1 cellular context compared by ENCODE assay signal in the genomic region with DNA sequence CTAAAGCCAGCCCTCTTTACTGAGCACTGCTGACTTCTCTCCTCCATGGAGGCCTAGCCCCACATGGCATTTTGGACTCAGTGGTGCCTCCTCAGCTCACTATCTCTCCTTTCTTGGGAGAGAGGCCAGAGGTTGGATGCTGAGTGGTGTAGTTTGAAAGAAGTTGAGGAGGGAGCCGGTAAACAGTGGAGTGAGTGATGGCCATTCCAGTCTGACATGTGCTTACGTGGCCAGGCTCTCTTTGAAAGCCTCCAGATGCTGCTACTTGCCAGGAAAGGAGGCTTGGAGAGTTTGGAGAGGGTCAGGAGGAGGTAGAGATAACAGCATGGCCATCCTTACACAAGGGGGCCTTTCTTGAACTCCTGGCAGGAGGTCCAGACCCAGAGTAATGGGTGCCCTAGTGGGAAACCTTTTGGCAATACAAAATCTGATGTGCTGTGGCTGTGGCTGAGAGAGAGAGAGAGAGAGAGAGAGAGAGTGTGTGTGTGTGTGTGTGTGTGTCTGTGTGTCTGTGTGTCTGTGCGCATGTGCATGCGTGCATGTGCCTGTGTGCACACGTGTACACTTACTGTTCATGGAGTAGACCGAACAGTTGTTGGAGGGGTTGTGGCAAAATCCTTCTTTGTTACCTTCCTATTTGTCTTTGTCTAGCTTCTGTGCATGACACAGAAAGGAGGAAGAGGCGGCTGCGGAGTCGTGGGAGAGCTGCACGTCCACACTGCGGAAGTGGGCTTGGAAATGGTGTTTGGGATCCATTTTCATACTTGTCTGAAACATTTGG.
TF ChIP-seq lines count a peak whose summit lies in the region.

No MANE protein-coding gene starts in this region.

TF ChIP-seq in K562, 482 proteins besides CTCF, POLR2A, EP300 and RAD21:
- no peak for TF ChIP-seq PBX2 (CRISPR knock-in tag; IDR thresholded peaks at IDR 0.05; ENCODE audit: low read depth)
- TF ChIP-seq PBX2 (tag; conservative IDR thresholded peaks at IDR 0.05; ENCODE audit: low read depth), result peak; percentile 22; the same call in 1 of the 2 replicates
- TF ChIP-seq ETS2 (tag; IDR thresholded peaks at IDR 0.05; ENCODE audit: borderline replicate concordance, poor library complexity, severe bottlenecking), result no peak
- peak; percentile 24 to 43; a peak in 2 of 4 replicates for TF ChIP-seq NRF1 (conservative IDR thresholded peaks at IDR 0.05 in 1 of 2, IDR thresholded peaks at IDR 0.05 in 1 of 2)
- TF ChIP-seq MEIS2 (IDR thresholded peaks at IDR 0.05; ENCODE audit: partially characterized antibody), result peak; percentile 20
- peak; percentile 35; the same call in 1 of the 2 replicates for TF ChIP-seq SPI1 (IDR thresholded peaks at IDR 0.05; ENCODE audit: borderline replicate concordance, low read depth, low read length)
- TF ChIP-seq KDM1A (IDR thresholded peaks at IDR 0.05), result peak in 1 of 2 experiments; percentile 58; a peak in 1 of 4 replicates
- no peak for TF ChIP-seq E2F3 (CRISPR knock-in tag; IDR thresholded peaks at IDR 0.05)
